Comparison of ENCODE assay signal across 20 cellular contexts in genomic region chr1:191533254-191533653, GRCh38.
A peak's percentile ranks its signal among the peaks of the same experiment; 100 is the strongest.
DNase-seq lines count a peak whose midpoint lies in the region; ATAC-seq and TF ChIP-seq lines count a peak whose summit lies in the region.
"Had no signal": no experiment of that assay in that cellular context is flagged by ENCODE, and none has a peak within 500 bp of the region (broad histone marks: within the 10 kb centered on the region; RNA-seq: fewer than 3 reads in every experiment).

No MANE protein-coding gene starts in this region.

- no peaks in the 10 kb centered on the region for H3K79me2 ChIP-seq in GM23338 (replicated peaks; ENCODE audit: insufficient read depth)

- ATAC-seq in GM23338 = no peak

- H3K4me1 Mint-ChIP-seq in GM23338 = peaks cover 19% of the 10 kb centered on the region
- H3K4me1 Mint-ChIP-seq in nephron progenitor cell = no peaks in the 10 kb centered on the region
- H3K4me1 Mint-ChIP-seq: CD4-positive, alpha-beta memory T cell; CD4-positive, CD25-positive, alpha-beta regulatory T cell; CD8-positive, alpha-beta memory T cell had no signal

- H3K4me2 ChIP-seq in GM23338 = no peak overlapping the region
- H3K4me2 ChIP-seq: BLaER1 had no signal

- H3F3A ChIP-seq in GM23338 (replicated peaks; ENCODE audit: low read depth) = no peaks in the 10 kb centered on the region

- H3K36me3 ChIP-seq in GM23338 (ENCODE audit: insufficient read depth) (no peaks in the 10 kb centered on the region), spleen (no peaks in the 10 kb centered on the region)
- H3K36me3 ChIP-seq in effector memory CD4-positive, alpha-beta T cell (ENCODE audit: control insufficient read depth, insufficient read depth, low read length) = no peaks in the 10 kb centered on the region
- H3K36me3 ChIP-seq: BE2C, BLaER1 had no signal

- no peak for TF ChIP-seq CTCF in GM23338 (conservative IDR thresholded peaks at IDR 0.05; ENCODE audit: low read depth in 2 of 2)
- no peak for TF ChIP-seq CTCF in nephron progenitor cell (IDR thresholded peaks at IDR 0.05)
- no peak for TF ChIP-seq CTCF in spleen (IDR thresholded peaks at IDR 0.05 in 8 of 11, conservative IDR thresholded peaks at IDR 0.05 in 3 of 11)

- H3K36me3 Mint-ChIP-seq in GM23338 (ENCODE audit: low read depth) = peaks cover 6% of the 10 kb centered on the region; the same call in 2 of the 3 replicates
- no peaks in the 10 kb centered on the region for H3K36me3 Mint-ChIP-seq in nephron progenitor cell (ENCODE audit: low read depth)
- H3K36me3 Mint-ChIP-seq: CD14-positive monocyte; CD4-positive, alpha-beta memory T cell; CD4-positive, CD25-positive, alpha-beta regulatory T cell; CD8-positive, alpha-beta memory T cell had no signal

- DNase-seq in GM23338 (ENCODE audit: low spot score) (no peak), UCSD-AML1 (lab: John Stamatoyannopoulos, UW; ENCODE audit: unreplicated experiment) (peak; percentile 1), nephron progenitor cell (no peak), spleen (peak; percentile 37), NAMALWA (ENCODE audit: low spot score) (no peak), NCI-H748 treated with DMSO at 0.1 percent for 48 hours (lab: John Stamatoyannopoulos, UW) (no peak)
- DNase-seq in effector memory CD4-positive, alpha-beta T cell = no peak
- DNase-seq in activated CD4-positive, alpha-beta T cell treated with anti-CD3 and anti-CD28 coated beads for 1 hour = no peak
- DNase-seq: 8988T; ACHN; BE2C; C1 segment of cervical spinal cord; CD4-positive, alpha-beta memory T cell; CD4-positive, CD25-positive, alpha-beta regulatory T cell; CD8-positive, alpha-beta memory T cell; COR-L47; DMS79 treated with DMSO at 0.1 percent for 48 hours; GF-D8 had no signal

- H3K27me3 ChIP-seq in GM23338 (ENCODE audit: insufficient read depth) (no peaks in the 10 kb centered on the region), spleen (replicated peaks in 1 of 7) (no peaks in the 10 kb centered on the region)
- H3K27me3 ChIP-seq in effector memory CD4-positive, alpha-beta T cell (replicated peaks; ENCODE audit: control insufficient read depth, insufficient read depth, low read length, poor library complexity, severe bottlenecking) = no peaks in the 10 kb centered on the region
- H3K27me3 ChIP-seq: BE2C, BLaER1 had no signal

- 65 to 92% (median 85%) methylated on average over 3 to 5 of the region's 5 CpGs for WGBS in spleen, 5 donors

- H3K27ac ChIP-seq in GM23338 (ENCODE audit: low read depth) (no peak overlapping the region), spleen (no peak overlapping the region)
- no peak overlapping the region for H3K27ac ChIP-seq in effector memory CD4-positive, alpha-beta T cell (ENCODE audit: insufficient read depth, low read length, poor library complexity, severe bottlenecking)
- H3K27ac ChIP-seq: BLaER1 had no signal

- no peaks in the 10 kb centered on the region for H3K27me3 Mint-ChIP-seq in GM23338 (ENCODE audit: insufficient read depth, low read depth, poor library complexity)
- no peaks in the 10 kb centered on the region for H3K27me3 Mint-ChIP-seq in nephron progenitor cell (ENCODE audit: low read depth, poor library complexity)
- H3K27me3 Mint-ChIP-seq: CD4-positive, alpha-beta memory T cell; CD4-positive, CD25-positive, alpha-beta regulatory T cell; CD8-positive, alpha-beta memory T cell had no signal

- peaks cover 17% of the 10 kb centered on the region for H3K4me1 ChIP-seq in GM23338 (ENCODE audit: insufficient read depth)
- H3K4me1 ChIP-seq in spleen = no peaks in the 10 kb centered on the region
- no peaks in the 10 kb centered on the region for H3K4me1 ChIP-seq in effector memory CD4-positive, alpha-beta T cell (ENCODE audit: control insufficient read depth, insufficient read depth, low read length, poor library complexity, severe bottlenecking)
- H3K4me1 ChIP-seq: BE2C, BLaER1 had no signal

- H4K20me1 ChIP-seq in GM23338 (replicated peaks; ENCODE audit: insufficient read depth) = no peaks in the 10 kb centered on the region
- H4K20me1 ChIP-seq: BLaER1 had no signal

- H3K27ac Mint-ChIP-seq in GM23338 = peak overlapping the region; percentile 70
- H3K27ac Mint-ChIP-seq in nephron progenitor cell = peak overlapping the region; percentile 21
- H3K27ac Mint-ChIP-seq: CD14-positive monocyte; CD4-positive, alpha-beta memory T cell; CD4-positive, CD25-positive, alpha-beta regulatory T cell; CD8-positive, alpha-beta memory T cell had no signal

- intact Hi-C loops in spleen (cut with DNase I; ENCODE audit: low total_unique reads) = no loop called here

- no peaks in the 10 kb centered on the region for H3K9me2 ChIP-seq in GM23338 (ENCODE audit: insufficient read depth)

- H3K9me3 Mint-ChIP-seq in GM23338 = peaks cover 11% of the 10 kb centered on the region; the same call in 2 of the 3 replicates
- H3K9me3 Mint-ChIP-seq in nephron progenitor cell = peaks cover 15% of the 10 kb centered on the region

- 0 out of 2 replicates have a peak overlapping the region, but pooled peaks have one; percentile 40 for H2AFZ ChIP-seq in GM23338

- H3K4me3 Mint-ChIP-seq in GM23338 = no peak overlapping the region
- H3K4me3 Mint-ChIP-seq in nephron progenitor cell = no peak overlapping the region
- H3K4me3 Mint-ChIP-seq: CD14-positive monocyte; CD4-positive, alpha-beta memory T cell; CD4-positive, CD25-positive, alpha-beta regulatory T cell; CD8-positive, alpha-beta memory T cell had no signal

- no peak for TF ChIP-seq POLR2A in spleen (IDR thresholded peaks at IDR 0.05)

- H3K4me3 ChIP-seq in GM23338 = no peak overlapping the region
- H3K4me3 ChIP-seq in spleen = no peak overlapping the region
- no peak overlapping the region for H3K4me3 ChIP-seq in effector memory CD4-positive, alpha-beta T cell (ENCODE audit: insufficient read depth, low read depth, low read length, poor library complexity, severe bottlenecking)
- H3K4me3 ChIP-seq: BLaER1 had no signal

- H3K9me3 ChIP-seq in spleen = peaks cover 0 to 27% (median 14%) of the 10 kb centered on the region in 8 donors
- H3K9me3 ChIP-seq in effector memory CD4-positive, alpha-beta T cell (ENCODE audit: control insufficient read depth, low read length) = no peaks in the 10 kb centered on the region
- H3K9me3 ChIP-seq: BE2C had no signal

TF ChIP-seq in GM23338, 12 proteins besides CTCF, POLR2A, EP300 and RAD21 (continues in another document):
- TF ChIP-seq ETS1 (IDR thresholded peaks at IDR 0.05) = no peak
- no peak for TF ChIP-seq POLR2AphosphoS5 (IDR thresholded peaks at IDR 0.05; ENCODE audit: low read depth)
- no peak for TF ChIP-seq EZH2phosphoT487 (IDR thresholded peaks at IDR 0.05; ENCODE audit: unreplicated experiment)

Comparison
In these comparisons a context has a peak if more than half of its experiments do, and no peak if none do; other contexts are left out.
1. DNase-seq: peak in UCSD-AML1 (single experiment) and spleen (single experiment); none in GM23338 (single experiment), nephron progenitor cell (single experiment), effector memory CD4-positive, alpha-beta T cell (0 of 3), activated CD4-positive, alpha-beta T cell treated with anti-CD3 and anti-CD28 coated beads for 1 hour (single experiment), NAMALWA (single experiment) and NCI-H748 treated with DMSO at 0.1 percent for 48 hours (single experiment).